12 cellular contexts compared by ENCODE assay signal in the genomic region with DNA sequence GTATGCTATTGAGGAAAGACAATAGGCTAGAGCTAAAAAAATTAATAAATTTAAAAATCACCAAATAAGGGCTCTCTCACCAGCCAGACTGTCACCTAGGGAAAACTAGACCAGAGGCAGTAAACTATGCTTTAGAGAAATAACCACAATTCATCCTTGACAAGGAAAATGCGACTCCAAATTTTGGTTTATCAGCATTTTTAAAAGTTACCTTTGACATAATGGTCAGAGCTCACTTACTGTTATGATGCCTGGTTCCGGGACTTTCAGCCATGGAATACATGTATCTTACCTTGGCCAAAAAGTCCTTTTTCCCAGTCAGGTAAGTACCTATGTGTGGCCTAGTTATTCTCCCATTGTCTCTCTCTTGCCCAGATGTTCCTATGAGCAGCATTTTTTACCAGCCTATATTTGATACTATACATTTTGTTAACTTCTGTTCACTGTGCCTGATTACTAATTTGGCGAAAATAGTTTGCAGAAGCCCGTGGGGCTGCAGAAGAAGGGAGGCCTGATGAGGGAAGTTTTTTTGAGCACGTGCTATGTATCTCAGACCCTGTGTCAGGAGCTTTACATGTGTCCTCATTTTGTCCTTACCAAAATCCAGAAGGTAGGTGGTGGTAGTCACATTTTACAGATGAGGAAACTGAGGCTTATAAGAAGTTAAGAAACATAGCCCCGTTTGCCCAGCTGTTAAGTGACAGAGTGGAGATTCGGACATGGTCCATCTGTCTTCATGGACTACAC.
DNase-seq lines count a peak whose midpoint lies in the region; ATAC-seq and TF ChIP-seq lines count a peak whose summit lies in the region.
"Had no signal": no experiment of that assay in that cellular context is flagged by ENCODE, and none has a peak within 500 bp of the region (broad histone marks: within the 10 kb centered on the region; RNA-seq: fewer than 3 reads in every experiment).

No MANE protein-coding gene starts in this region.

- H3K4me3 ChIP-seq in left ventricle myocardium inferior = peak overlapping the region; percentile 80
- H3K4me3 ChIP-seq in ascending aorta = peak overlapping the region; percentile 21 to 91
- H3K4me3 ChIP-seq in vagina = peak overlapping the region in 1 of 2 donors; percentile 66
- H3K4me3 ChIP-seq: GM23248 had no signal

- H3K9me3 ChIP-seq in left ventricle myocardium inferior (replicated peaks) = no peaks in the 10 kb centered on the region
- H3K9me3 ChIP-seq in ascending aorta = no peaks in the 10 kb centered on the region
- H3K9me3 ChIP-seq in vagina = no peaks in the 10 kb centered on the region
- H3K9me3 ChIP-seq: testis had no signal

- H3K36me3 Mint-ChIP-seq in naive B cell = peaks cover 0 to 4% of the 10 kb centered on the region in 2 donors

- H3K27ac ChIP-seq in left ventricle myocardium inferior (replicated peaks) (peak overlapping the region; percentile 91), ascending aorta (peak overlapping the region in 1 of 2 donors; percentile 74), vagina (peak overlapping the region; percentile 86)
- H3K27ac ChIP-seq: GM23248 had no signal

- ATAC-seq in Right ventricle myocardium superior (ENCODE audit: poor library complexity) (no peak), naive B cell (ENCODE audit: low read depth in 2 of 2) (no peak)
- no peak for ATAC-seq in stimulated activated naive CD8-positive, alpha-beta T cell treated with anti-CD3 and anti-CD28 coated beads, Interleukin-15, Interleukin-2, amounts not matched to agents 100 U/mL and 50 U/mL, for 24 hours

- TF ChIP-seq CTCF in left ventricle myocardium inferior (IDR thresholded peaks at IDR 0.05; ENCODE audit: borderline replicate concordance) (no peak), ascending aorta (IDR thresholded peaks at IDR 0.05) (no peak), vagina (IDR thresholded peaks at IDR 0.05) (no peak)

- no peaks in the 10 kb centered on the region for H3K27me3 ChIP-seq in left ventricle myocardium inferior (ENCODE audit: low read depth)
- no peaks in the 10 kb centered on the region for H3K27me3 ChIP-seq in ascending aorta
- no peaks in the 10 kb centered on the region for H3K27me3 ChIP-seq in vagina
- H3K27me3 ChIP-seq: testis had no signal

- peak overlapping the region in 2 of 8 donors; percentile 99 for H3K4me3 Mint-ChIP-seq in naive B cell

- no peaks in the 10 kb centered on the region for H3K27me3 Mint-ChIP-seq in naive B cell

- H3K27ac Mint-ChIP-seq in naive B cell = peak overlapping the region in 5 of 6 donors; percentile 36 to 99 (median 96)

- intact Hi-C loops in left ventricle myocardium inferior (cut with micrococcal nuclease) (no loop called here), Right ventricle myocardium superior (cut with DNase I) (loop anchor here (10.0 kb wide), 1 partner anchor 97 kb away; no protein-coding TSS in a partner anchor), ascending aorta (cut with DNase I) (loop anchor here (5.0 kb wide), 2 partner anchors 150 to 370 kb away; partner anchors contain the start of gene CELF2), vagina (cut with DNase I) (no loop called here)

- H3K4me1 Mint-ChIP-seq in naive B cell = peaks cover 23 to 32% (median 28%) of the 10 kb centered on the region in 3 donors

- H3K9me3 Mint-ChIP-seq in naive B cell = no peaks in the 10 kb centered on the region

- DNase-seq in left ventricle myocardium inferior (no peak), Right ventricle myocardium superior (no peak), ascending aorta (ENCODE audit: low spot score in 2 of 2) (no peak), naive B cell (no peak), vagina (ENCODE audit: extremely low spot score in 2 of 2) (no peak), amniotic stem cell (lab: John Stamatoyannopoulos, UW) (no peak), NCI-H2196 (lab: John Stamatoyannopoulos, UW; ENCODE audit: unreplicated experiment) (no peak)
- DNase-seq in stimulated activated naive CD8-positive, alpha-beta T cell treated with anti-CD3 and anti-CD28 coated beads, Interleukin-15, Interleukin-2, amounts not matched to agents 100 U/mL and 50 U/mL, for 24 hours = no peak
- DNase-seq: DMS79, GM23248, kidney, testis had no signal

- TF ChIP-seq POLR2A in vagina (IDR thresholded peaks at IDR 0.05) = no peak

- H3K36me3 ChIP-seq in left ventricle myocardium inferior = peaks cover 3% of the 10 kb centered on the region
- no peaks in the 10 kb centered on the region for H3K36me3 ChIP-seq in ascending aorta
- no peaks in the 10 kb centered on the region for H3K36me3 ChIP-seq in vagina

- H3K4me1 ChIP-seq in left ventricle myocardium inferior (peaks cover 98% of the 10 kb centered on the region), ascending aorta (peaks cover 3 to 5% of the 10 kb centered on the region in 2 donors), vagina (peaks cover 20% of the 10 kb centered on the region)
- H3K4me1 ChIP-seq: testis had no signal

Comparison
In these comparisons a context has a peak if more than half of its experiments do, and no peak if none do; other contexts are left out.
1. intact Hi-C loops: an anchor here in Right ventricle myocardium superior (10.0 kb wide) and ascending aorta (5.0 kb wide); none called in left ventricle myocardium inferior and vagina.